In the genomic region with DNA sequence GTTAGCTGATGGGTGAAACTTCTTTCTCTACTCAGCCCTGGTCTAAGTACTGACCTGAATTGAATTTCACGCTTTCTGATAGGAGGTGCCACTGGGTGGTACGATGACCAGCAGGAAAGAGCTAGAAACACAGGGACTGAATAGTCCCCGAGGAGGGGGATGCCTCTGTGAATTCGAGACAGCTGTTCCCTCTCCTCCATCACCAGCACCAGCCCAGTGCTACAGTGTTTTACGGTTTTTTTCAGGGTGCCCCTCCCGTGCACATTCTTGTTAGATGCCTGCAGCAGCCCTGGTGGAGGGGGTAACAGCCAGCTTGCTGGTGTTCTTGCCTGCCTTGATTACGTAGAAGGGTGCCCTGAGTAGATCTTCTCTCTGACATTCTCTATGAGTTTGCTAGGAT, we compare ENCODE assay signal across 17 cellular contexts. TPM values are rescaled to one million over a fixed set of nuclear protein-coding genes. Genes with fewer than 3 reads are reported as not detected.
A peak's percentile ranks its signal among the peaks of the same experiment; 100 is the strongest.
DNase-seq lines count a peak whose midpoint lies in the region; ATAC-seq and TF ChIP-seq lines count a peak whose summit lies in the region.
"Had no signal": no experiment of that assay in that cellular context is flagged by ENCODE, and none has a peak within 500 bp of the region (broad histone marks: within the 10 kb centered on the region; RNA-seq: fewer than 3 reads in every experiment).

No MANE protein-coding gene starts in this region.

- H3K27me3 ChIP-seq in cardiac muscle cell (no peaks in the 10 kb centered on the region), right atrium auricular region (no peaks in the 10 kb centered on the region)

- H3K27me3 Mint-ChIP-seq in brain: no peaks in the 10 kb centered on the region
- H3K27me3 Mint-ChIP-seq in nephron (ENCODE audit: low read depth): peaks cover 5% of the 10 kb centered on the region
- peaks cover 14 to 51% (median 24%) of the 10 kb centered on the region in 5 donors for H3K27me3 Mint-ChIP-seq in naive thymus-derived CD8-positive, alpha-beta T cell

- H3K36me3 ChIP-seq in cardiac muscle cell: no peaks in the 10 kb centered on the region
- no peaks in the 10 kb centered on the region for H3K36me3 ChIP-seq in right atrium auricular region

- DNase-seq in cardiac muscle cell (ENCODE audit: low read depth in 1 of 2, low spot score in 1 of 2) (no peak), right atrium auricular region (ENCODE audit: low spot score) (no peak), NCI-H1105 treated with DMSO at 0.1 percent for 48 hours (lab: John Stamatoyannopoulos, UW) (no peak), putamen (ENCODE audit: low spot score) (no peak), NCI-H446 treated with DMSO at 0.1 percent for 48 hours (lab: John Stamatoyannopoulos, UW) (no peak)
- DNase-seq in naive thymus-derived CD8-positive, alpha-beta T cell: no peak
- DNase-seq: CD8-positive, alpha-beta memory T cell; KG1; NCI-H1092 treated with DMSO at 0.1 percent for 48 hours; NCI-H146; NCI-H2029; NCI-H774 had no signal

- POLR2A ChIA-PET in naive thymus-derived CD8-positive, alpha-beta T cell (lab: Charles Lee): interaction anchor here (1.1 kb wide), 1 partner anchor 9 kb away, joined by 3 read pairs; no protein-coding TSS in a partner anchor

- H3K9me3 ChIP-seq in cardiac muscle cell (ENCODE audit: low read depth) (no peaks in the 10 kb centered on the region), right atrium auricular region (no peaks in the 10 kb centered on the region)

- H3K4me1 Mint-ChIP-seq in brain (peaks cover 69% of the 10 kb centered on the region), nephron (peaks cover 63% of the 10 kb centered on the region)
- H3K4me1 Mint-ChIP-seq in naive thymus-derived CD8-positive, alpha-beta T cell: no peaks in the 10 kb centered on the region

- H3K27ac Mint-ChIP-seq in brain: peak overlapping the region in 3 of 5 experiments; percentile 6 to 73 (median 21)
- H3K27ac Mint-ChIP-seq in nephron: peak overlapping the region; percentile 64 to 87 (median 66)
- H3K27ac Mint-ChIP-seq in naive thymus-derived CD8-positive, alpha-beta T cell: no peak overlapping the region
- H3K27ac Mint-ChIP-seq: CD8-positive, alpha-beta memory T cell had no signal

- H3K9me3 Mint-ChIP-seq in brain: peaks cover 4 to 12% (median 8%) of the 10 kb centered on the region in 5 experiments
- H3K9me3 Mint-ChIP-seq in nephron: no peaks in the 10 kb centered on the region
- H3K9me3 Mint-ChIP-seq in naive thymus-derived CD8-positive, alpha-beta T cell: peaks cover 0 to 1% (median 0%) of the 10 kb centered on the region in 9 donors

- TF ChIP-seq CTCF in cardiac muscle cell (IDR thresholded peaks at IDR 0.05; ENCODE audit: low read depth, low read length) (no peak), right atrium auricular region (IDR thresholded peaks at IDR 0.05) (no peak), brain (conservative IDR thresholded peaks at IDR 0.05) (no peak), nephron (IDR thresholded peaks at IDR 0.05; ENCODE audit: unreplicated experiment in 3 of 3) (no peak)

- no peak overlapping the region for H3K4me3 ChIP-seq in cardiac muscle cell
- no peak overlapping the region for H3K4me3 ChIP-seq in right atrium auricular region

- ATAC-seq in naive thymus-derived CD8-positive, alpha-beta T cell: no peak
- ATAC-seq: HCT116, Panc1 had no signal

- H3K36me3 Mint-ChIP-seq in brain (peaks cover 43% of the 10 kb centered on the region), nephron (ENCODE audit: low read depth) (peaks cover 27% of the 10 kb centered on the region)
- peaks cover 0 to 5% (median 0%) of the 10 kb centered on the region in 3 donors for H3K36me3 Mint-ChIP-seq in naive thymus-derived CD8-positive, alpha-beta T cell
- H3K36me3 Mint-ChIP-seq: CD8-positive, alpha-beta memory T cell had no signal

- H3K27ac ChIP-seq in cardiac muscle cell: peak overlapping the region; percentile 59
- no peak overlapping the region for H3K27ac ChIP-seq in right atrium auricular region
- H3K27ac ChIP-seq: C4-2B had no signal

- H3K4me3 Mint-ChIP-seq in brain (peak overlapping the region in 3 of 5 experiments; percentile 12 to 45 (median 16)), nephron (peak overlapping the region in 1 of 3 experiments; percentile 60)
- H3K4me3 Mint-ChIP-seq in naive thymus-derived CD8-positive, alpha-beta T cell: no peak overlapping the region
- H3K4me3 Mint-ChIP-seq: CD8-positive, alpha-beta memory T cell had no signal

- H3K4me1 ChIP-seq in cardiac muscle cell (ENCODE audit: low read depth) (peaks cover 22% of the 10 kb centered on the region), right atrium auricular region (peaks cover 0 to 16% of the 10 kb centered on the region in 2 donors)

RNA-seq across cellular contexts. Expression of a gene that starts 7.1 kb away (rescaled TPM):
- total RNA-seq in cardiac muscle cell (6.7 and 8.0 TPM in 2 replicates), right atrium auricular region (1 to 10 TPM in 1 of 2 donors, under 1 TPM in 1; 0.20 to 2.0 TPM)
- polyA plus RNA-seq in cardiac muscle cell (9.2 and 13.2 TPM in 2 replicates), brain (ENCODE audit: insufficient read depth, low read depth, low replicate concordance) (10.6 TPM)
- total RNA-seq in naive thymus-derived CD8-positive, alpha-beta T cell: under 1 TPM; 0.23 to 0.74 TPM
- polyA plus RNA-seq in naive thymus-derived CD8-positive, alpha-beta T cell: under 1 TPM in 1 of 3 donors, not detected in 2; 0.05 TPM

Comparison
In these comparisons a context has a peak if more than half of its experiments do, and no peak if none do; other contexts are left out.
1. H3K27ac Mint-ChIP-seq: peak in brain (3 of 5) and nephron (3 of 3); none in naive thymus-derived CD8-positive, alpha-beta T cell (0 of 10).
2. H3K4me3 Mint-ChIP-seq: peak in brain (3 of 5); none in naive thymus-derived CD8-positive, alpha-beta T cell (0 of 10).